Comparison of ENCODE assay signal across 20 cellular contexts in the genomic region with DNA sequence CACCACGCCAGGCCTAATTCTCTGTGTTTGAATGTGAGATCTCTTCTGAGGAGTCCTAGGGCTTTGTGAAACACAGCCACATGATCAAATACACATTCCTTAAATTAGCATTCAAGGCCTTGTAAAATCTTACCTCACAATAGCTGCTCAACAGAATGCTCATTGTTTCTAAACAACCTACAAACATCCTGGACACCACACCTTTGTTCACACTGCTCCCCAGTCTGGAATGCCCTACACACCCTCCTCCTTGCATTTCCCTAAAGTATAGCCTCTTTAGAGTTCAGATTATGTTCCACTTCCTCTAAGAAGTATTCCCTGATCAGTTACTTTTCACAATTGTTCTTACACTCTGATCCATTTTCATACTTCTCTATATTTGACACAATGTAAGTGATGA.
"Had no signal": no experiment of that assay in that cellular context is flagged by ENCODE, and none has a peak within 500 bp of the region (broad histone marks: within the 10 kb centered on the region; RNA-seq: fewer than 3 reads in every experiment).

No MANE protein-coding gene starts in this region.

- H3K4me3 Mint-ChIP-seq: activated CD8-positive, alpha-beta T cell treated with anti-CD3 and anti-CD28 coated beads for 36 hours; activated naive CD4-positive, alpha-beta T cell treated with anti-CD3 and anti-CD28 coated beads, Interleukin-2, amount 50 U/mL, for 24 hours; activated T-cell treated with anti-CD3 and anti-CD28 coated beads, Interleukin-2, amount 50 U/mL, for 4 hours; memory B cell; natural killer cell treated with Interleukin-12 subunit alpha and Interleukin-12 subunit beta and Interleukin-15 and Interleukin-18, amount 100 ng/mL, for 72 hours had no signal

- DNase-seq: activated CD4-positive, alpha-beta T cell treated with anti-CD3 and anti-CD28 coated beads for 48 hours; activated CD8-positive, alpha-beta T cell treated with anti-CD3 and anti-CD28 coated beads for 36 hours; activated effector memory CD4-positive, alpha-beta T cell treated with anti-CD3 and anti-CD28 coated beads, Interleukin-2, amount 50 U/mL, for 16 hours; activated T-cell treated with anti-CD3 and anti-CD28 coated beads, Interleukin-2, amount 50 U/mL, for 4 hours; adrenal gland; central memory CD4-positive, alpha-beta T cell; effector CD8-positive, alpha-beta T cell; islet precursor cell; left ventricle myocardium inferior; nucleus accumbens; posterior cingulate gyrus; stimulated activated CD4-positive, alpha-beta T cell treated with anti-CD3 and anti-CD28 coated beads, Interleukin-4, amount 100 ng/mL, for 24 hours; stimulated activated naive CD4-positive, alpha-beta T cell treated with Interleukin-2 at 50 U/mL for 16 hours; substantia nigra had no signal

- H3K4me1 Mint-ChIP-seq: activated naive CD4-positive, alpha-beta T cell treated with anti-CD3 and anti-CD28 coated beads, Interleukin-2, amount 50 U/mL, for 24 hours; memory B cell had no signal

- H3K36me3 Mint-ChIP-seq: activated naive CD4-positive, alpha-beta T cell treated with anti-CD3 and anti-CD28 coated beads, Interleukin-2, amount 50 U/mL, for 24 hours; memory B cell; natural killer cell treated with Interleukin-12 subunit alpha and Interleukin-12 subunit beta and Interleukin-15 and Interleukin-18, amount 100 ng/mL, for 72 hours had no signal

- H3K9me3 Mint-ChIP-seq: activated CD8-positive, alpha-beta T cell treated with anti-CD3 and anti-CD28 coated beads for 36 hours; activated naive CD4-positive, alpha-beta T cell treated with anti-CD3 and anti-CD28 coated beads, Interleukin-2, amount 50 U/mL, for 24 hours had no signal

- H3K27me3 Mint-ChIP-seq: activated CD8-positive, alpha-beta T cell treated with anti-CD3 and anti-CD28 coated beads for 36 hours; activated naive CD4-positive, alpha-beta T cell treated with anti-CD3 and anti-CD28 coated beads, Interleukin-2, amount 50 U/mL, for 24 hours; memory B cell had no signal

- H3K4me1 ChIP-seq: adrenal gland, left ventricle myocardium inferior, right atrium auricular region, tibial nerve had no signal

- H3K9me3 ChIP-seq: adrenal gland, left ventricle myocardium inferior, right atrium auricular region, tibial nerve had no signal

- H3K27ac ChIP-seq: adrenal gland, left ventricle myocardium inferior, right atrium auricular region, tibial nerve had no signal

- H3K4me3 ChIP-seq: adrenal gland, left ventricle myocardium inferior, right atrium auricular region, tibial nerve had no signal

- H3K27ac Mint-ChIP-seq: activated CD8-positive, alpha-beta T cell treated with anti-CD3 and anti-CD28 coated beads for 36 hours; activated naive CD4-positive, alpha-beta T cell treated with anti-CD3 and anti-CD28 coated beads, Interleukin-2, amount 50 U/mL, for 24 hours; memory B cell; natural killer cell treated with Interleukin-12 subunit alpha and Interleukin-12 subunit beta and Interleukin-15 and Interleukin-18, amount 100 ng/mL, for 72 hours had no signal

- H3K36me3 ChIP-seq: adrenal gland, left ventricle myocardium inferior, right atrium auricular region, tibial nerve had no signal

- ATAC-seq: activated CD8-positive, alpha-beta T cell treated with anti-CD3 and anti-CD28 coated beads for 36 hours; activated T-cell treated with anti-CD3 and anti-CD28 coated beads, Interleukin-2, amount 50 U/mL, for 4 hours; natural killer cell treated with Interleukin-12 subunit alpha and Interleukin-12 subunit beta and Interleukin-15 and Interleukin-18, amount 100 ng/mL, for 72 hours; SK-N-SH treated with all-trans-retinoic acid at 6 μM for 48 hours had no signal

- H3K27me3 ChIP-seq: adrenal gland, right atrium auricular region had no signal
